In the genomic region with DNA sequence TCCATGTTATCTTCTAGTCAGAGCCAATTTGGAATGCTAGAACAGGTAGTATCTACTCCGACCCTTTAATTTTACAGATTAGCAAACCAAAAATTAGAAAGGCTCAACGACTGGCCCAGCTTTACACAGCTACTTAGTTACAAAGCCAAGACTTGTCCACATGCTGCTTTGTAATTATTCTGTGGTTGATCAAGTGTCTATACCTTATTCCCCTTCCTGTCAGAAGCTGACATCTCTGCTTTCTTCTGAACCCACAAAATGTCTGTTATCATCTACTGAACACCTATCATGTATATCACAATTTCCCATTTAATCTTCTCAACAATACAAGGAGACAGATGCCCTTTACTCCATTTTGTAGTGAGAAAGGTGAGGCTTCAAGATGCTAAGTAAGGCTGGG, we compare ENCODE assay signal across 16 cellular contexts. TPM values are rescaled to one million over a fixed set of nuclear protein-coding genes. Genes with fewer than 3 reads are reported as not detected.
DNase-seq lines count a peak whose midpoint lies in the region; ATAC-seq lines count a peak whose summit lies in the region.
"Had no signal": no experiment of that assay in that cellular context is flagged by ENCODE, and none has a peak within 500 bp of the region (broad histone marks: within the 10 kb centered on the region; RNA-seq: fewer than 3 reads in every experiment).

No MANE protein-coding gene starts in this region.

- H3K27me3 ChIP-seq in CD4-positive, alpha-beta memory T cell (ENCODE audit: insufficient read depth, low read length) = no peaks in the 10 kb centered on the region

- peak overlapping the region in 5 of 8 donors; percentile 3 to 52 (median 26) for H3K4me3 Mint-ChIP-seq in CD4-positive, alpha-beta memory T cell
- peak overlapping the region; percentile 40 for H3K4me3 Mint-ChIP-seq in central memory CD8-positive, alpha-beta T cell
- H3K4me3 Mint-ChIP-seq in natural killer cell treated with Interleukin-12 subunit alpha and Interleukin-12 subunit beta and Interleukin-15 and Interleukin-18, amount 100 ng/mL, for 72 hours = peak overlapping the region; percentile 36
- H3K4me3 Mint-ChIP-seq: B cell; CD8-positive, alpha-beta T cell; GM23338 had no signal

- peaks cover 36 to 71% (median 54%) of the 10 kb centered on the region in 4 donors for H3K4me1 Mint-ChIP-seq in CD4-positive, alpha-beta memory T cell
- peaks cover 74% of the 10 kb centered on the region for H3K4me1 Mint-ChIP-seq in central memory CD8-positive, alpha-beta T cell
- peaks cover 65 to 72% of the 10 kb centered on the region in 2 donors for H3K4me1 Mint-ChIP-seq in natural killer cell treated with Interleukin-12 subunit alpha and Interleukin-12 subunit beta and Interleukin-15 and Interleukin-18, amount 100 ng/mL, for 72 hours (ENCODE audit: low read depth in 2 of 2)
- H3K4me1 Mint-ChIP-seq: B cell had no signal

- no peaks in the 10 kb centered on the region for H3K36me3 ChIP-seq in CD4-positive, alpha-beta memory T cell (ENCODE audit: insufficient read depth, low read length)

- DNase-seq in CD4-positive, alpha-beta memory T cell = no peak
- peak; percentile 42 for DNase-seq in Jurkat, Clone E6-1 (ENCODE audit: low read depth, low spot score)
- no peak for DNase-seq in central memory CD8-positive, alpha-beta T cell (ENCODE audit: low spot score in 2 of 2)
- DNase-seq in natural killer cell treated with Interleukin-12 subunit alpha and Interleukin-12 subunit beta and Interleukin-15 and Interleukin-18, amount 100 ng/mL, for 72 hours (ENCODE audit: low spot score) = no peak
- DNase-seq in NOMO-1 treated with DMSO at 0.1 percent for 48 hours (lab: John Stamatoyannopoulos, UW; ENCODE audit: unreplicated experiment) = no peak
- no peak for DNase-seq in kidney glomerular epithelial cell (lab: John Stamatoyannopoulos, UW)
- no peak for DNase-seq in activated CD4-positive, alpha-beta T cell treated with anti-CD3 and anti-CD28 coated beads, Interleukin-2, amount 50 U/mL, for 1 hour
- no peak for DNase-seq in GM19238 (ENCODE audit: insufficient read length, low spot score)
- DNase-seq: C1 segment of cervical spinal cord; Caco-2; CD8-positive, alpha-beta T cell; GF-D8; H7; IMR-90 had no signal

- intact Hi-C loops in CD4-positive, alpha-beta memory T cell (cut with micrococcal nuclease) = no loop called here

- POLR2A ChIA-PET in CD4-positive, alpha-beta memory T cell (lab: Charles Lee; ENCODE audit: partially characterized antibody) = no interaction called here

- H3K9me3 ChIP-seq in CD4-positive, alpha-beta memory T cell (ENCODE audit: control insufficient read depth in 1 of 2, low read length in 2 of 2) = no peaks in the 10 kb centered on the region
- H3K9me3 ChIP-seq: Caco-2 had no signal

- no peaks in the 10 kb centered on the region for H3K9me3 Mint-ChIP-seq in CD4-positive, alpha-beta memory T cell
- H3K9me3 Mint-ChIP-seq in central memory CD8-positive, alpha-beta T cell = no peaks in the 10 kb centered on the region
- H3K9me3 Mint-ChIP-seq in natural killer cell treated with Interleukin-12 subunit alpha and Interleukin-12 subunit beta and Interleukin-15 and Interleukin-18, amount 100 ng/mL, for 72 hours = no peaks in the 10 kb centered on the region
- H3K9me3 Mint-ChIP-seq: CD8-positive, alpha-beta T cell; GM23338 had no signal

- H3K27me3 Mint-ChIP-seq in CD4-positive, alpha-beta memory T cell = no peaks in the 10 kb centered on the region
- no peaks in the 10 kb centered on the region for H3K27me3 Mint-ChIP-seq in central memory CD8-positive, alpha-beta T cell
- H3K27me3 Mint-ChIP-seq in natural killer cell treated with Interleukin-12 subunit alpha and Interleukin-12 subunit beta and Interleukin-15 and Interleukin-18, amount 100 ng/mL, for 72 hours = no peaks in the 10 kb centered on the region

- CTCF ChIA-PET in CD4-positive, alpha-beta memory T cell (lab: Charles Lee; ENCODE audit: partially characterized antibody) = interaction anchor here (1.6 to 2.9 kb wide), 2 partner anchors 14 to 150 kb away, joined by 3 to 13 read pairs; no protein-coding TSS in a partner anchor

- ATAC-seq in central memory CD8-positive, alpha-beta T cell (replicated peaks; ENCODE audit: extremely low read depth, poor library complexity, severe bottlenecking) = peak; percentile 67
- no peak for ATAC-seq in natural killer cell treated with Interleukin-12 subunit alpha and Interleukin-12 subunit beta and Interleukin-15 and Interleukin-18, amount 100 ng/mL, for 72 hours
- ATAC-seq: CD8-positive, alpha-beta T cell; GM23338 had no signal

- H3K36me3 Mint-ChIP-seq in CD4-positive, alpha-beta memory T cell = peaks cover 3 to 4% of the 10 kb centered on the region in 2 donors
- no peaks in the 10 kb centered on the region for H3K36me3 Mint-ChIP-seq in central memory CD8-positive, alpha-beta T cell (ENCODE audit: insufficient read depth)
- H3K36me3 Mint-ChIP-seq in natural killer cell treated with Interleukin-12 subunit alpha and Interleukin-12 subunit beta and Interleukin-15 and Interleukin-18, amount 100 ng/mL, for 72 hours = no peaks in the 10 kb centered on the region
- H3K36me3 Mint-ChIP-seq: CD8-positive, alpha-beta T cell had no signal

- peak overlapping the region in 6 of 7 donors; percentile 5 to 37 (median 18) for H3K27ac Mint-ChIP-seq in CD4-positive, alpha-beta memory T cell
- H3K27ac Mint-ChIP-seq in central memory CD8-positive, alpha-beta T cell (ENCODE audit: low read depth) = peak overlapping the region; percentile 78
- H3K27ac Mint-ChIP-seq in natural killer cell treated with Interleukin-12 subunit alpha and Interleukin-12 subunit beta and Interleukin-15 and Interleukin-18, amount 100 ng/mL, for 72 hours = peak overlapping the region; percentile 57 to 88
- H3K27ac Mint-ChIP-seq: B cell; CD8-positive, alpha-beta T cell; GM23338 had no signal

- H3K27ac ChIP-seq in CD4-positive, alpha-beta memory T cell (ENCODE audit: low read depth, low read length) = no peak overlapping the region

- H3K4me3 ChIP-seq in CD4-positive, alpha-beta memory T cell (ENCODE audit: low read length in 2 of 2) = no peak overlapping the region
- no peak overlapping the region for H3K4me3 ChIP-seq in Jurkat, Clone E6-1 (ENCODE audit: low read length)
- H3K4me3 ChIP-seq: GM23338 had no signal

- H3K4me1 ChIP-seq in CD4-positive, alpha-beta memory T cell (ENCODE audit: insufficient read depth, low read length) = peaks cover 51% of the 10 kb centered on the region

RNA-seq across cellular contexts. Expression of a gene that starts 15.6 kb away (rescaled TPM):
- 10 to 100 TPM; 44.4 to 47.3 TPM for total RNA-seq in CD4-positive, alpha-beta memory T cell
- polyA plus RNA-seq in CD4-positive, alpha-beta memory T cell = 10 to 100 TPM; 34.5 to 40.2 TPM
- not detected for polyA plus RNA-seq in Jurkat, Clone E6-1 (2012; ENCODE audit: insufficient read depth, insufficient read length)
- 100 to 1,000 TPM in 1 of 2 donors, 10 to 100 TPM in 1; 67.6 to 157 TPM for total RNA-seq in natural killer cell treated with Interleukin-12 subunit alpha and Interleukin-12 subunit beta and Interleukin-15 and Interleukin-18, amount 100 ng/mL, for 72 hours

Comparison
In these comparisons a context has a peak if more than half of its experiments do, and no peak if none do; other contexts are left out.
1. H3K27ac Mint-ChIP-seq: peak in every context shown above with its lines; median percentile 78 in central memory CD8-positive, alpha-beta T cell; 72 in natural killer cell treated with Interleukin-12 subunit alpha and Interleukin-12 subunit beta and Interleukin-15 and Interleukin-18, amount 100 ng/mL, for 72 hours; 18 in CD4-positive, alpha-beta memory T cell.